1 cellular context compared by ENCODE assay signal in the genomic region with DNA sequence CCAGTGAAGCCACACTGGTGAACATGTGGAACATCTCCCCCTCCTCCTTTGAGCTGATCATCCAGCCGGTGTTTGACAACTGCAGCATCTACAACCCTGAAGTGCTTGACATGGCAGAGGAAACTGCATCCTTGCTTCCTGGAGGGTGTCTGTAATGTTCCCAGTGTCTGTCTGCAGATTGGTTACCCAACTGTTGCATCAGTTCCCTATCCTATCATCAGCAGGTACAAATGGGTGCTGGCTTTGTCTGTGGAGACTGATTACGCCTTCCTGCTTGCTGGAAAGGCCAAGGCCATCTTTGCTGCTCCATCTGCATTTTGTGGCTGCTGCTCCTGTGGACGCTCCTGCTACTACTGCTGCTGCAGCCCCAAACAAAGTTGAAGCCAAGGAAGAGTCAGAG.
TF ChIP-seq lines count a peak whose summit lies in the region.

No MANE protein-coding gene starts in this region.

TF ChIP-seq in GM23338, 12 proteins besides CTCF, POLR2A, EP300 and RAD21 (continued from another document):
- TF ChIP-seq ZNF462 (CRISPR knock-in tag; IDR thresholded peaks at IDR 0.05) (no peak), ZNF114 (CRISPR knock-in tag; IDR thresholded peaks at IDR 0.05) (no peak), POLR2AphosphoS5 (IDR thresholded peaks at IDR 0.05; ENCODE audit: low read depth) (no peak), ETS1 (IDR thresholded peaks at IDR 0.05) (no peak), REST (IDR thresholded peaks at IDR 0.05; ENCODE audit: unreplicated experiment) (no peak), NANOG (IDR thresholded peaks at IDR 0.05; ENCODE audit: borderline replicate concordance) (no peak), JUNB (IDR thresholded peaks at IDR 0.05; ENCODE audit: unreplicated experiment) (no peak), ZNF331 (CRISPR knock-in tag; IDR thresholded peaks at IDR 0.05; ENCODE audit: low read depth) (no peak)
